10 cellular contexts compared by ENCODE assay signal in genomic region chr16:87344931-87345631, GRCh38. TPM values are rescaled to one million over a fixed set of nuclear protein-coding genes. Genes with fewer than 3 reads are reported as not detected.
A peak's percentile ranks its signal among the peaks of the same experiment; 100 is the strongest.
DNase-seq lines count a peak whose midpoint lies in the region; ATAC-seq, FAIRE-seq and TF ChIP-seq lines count a peak whose summit lies in the region.
"Had no signal": no experiment of that assay in that cellular context is flagged by ENCODE, and none has a peak within 500 bp of the region (broad histone marks: within the 10 kb centered on the region; RNA-seq: fewer than 3 reads in every experiment).

No MANE protein-coding gene starts in this region.

- H3K27me3 ChIP-seq in CD8-positive, alpha-beta T cell (ENCODE audit: insufficient read depth, low read length), result no peaks in the 10 kb centered on the region
- H3K27me3 ChIP-seq in gastrocnemius medialis, result no peaks in the 10 kb centered on the region

- peak overlapping the region; percentile 39 for H3K27ac ChIP-seq in CD8-positive, alpha-beta T cell (ENCODE audit: low read depth, low read length)
- H3K27ac ChIP-seq in gastrocnemius medialis, result peak overlapping the region; percentile 60 to 74 (median 62)

- no peak for FAIRE-seq in H54 (lab: Jason Lieb, UNC)
- FAIRE-seq: islet of Langerhans had no signal

- CTCF ChIA-PET in CD8-positive, alpha-beta T cell (lab: Charles Lee), result no interaction called here

- peaks cover 11% of the 10 kb centered on the region for H3K36me3 ChIP-seq in CD8-positive, alpha-beta T cell (ENCODE audit: insufficient read depth, low read length)
- peaks cover 0 to 61% of the 10 kb centered on the region in 2 donors for H3K36me3 ChIP-seq in gastrocnemius medialis

- peaks cover 16% of the 10 kb centered on the region for H3K4me1 ChIP-seq in CD8-positive, alpha-beta T cell (ENCODE audit: insufficient read depth, low read length)
- peaks cover 5 to 10% of the 10 kb centered on the region in 2 donors for H3K4me1 ChIP-seq in gastrocnemius medialis

- H3K27ac Mint-ChIP-seq in CD8-positive, alpha-beta T cell, result peak overlapping the region; percentile 95
- H3K27ac Mint-ChIP-seq in chondrocyte (ENCODE audit: unreplicated experiment), result peak overlapping the region; percentile 14

- TF ChIP-seq CTCF in CD8-positive, alpha-beta T cell (IDR thresholded peaks at IDR 0.05), result no peak
- TF ChIP-seq CTCF in chondrocyte (IDR thresholded peaks at IDR 0.05) (no peak), gastrocnemius medialis (IDR thresholded peaks at IDR 0.05 in 4 of 5, conservative IDR thresholded peaks at IDR 0.05 in 1 of 5) (no peak)

- peak overlapping the region; percentile 65 for H3K4me3 Mint-ChIP-seq in CD8-positive, alpha-beta T cell
- H3K4me3 Mint-ChIP-seq in chondrocyte (ENCODE audit: unreplicated experiment), result no peak overlapping the region

- POLR2A ChIA-PET in CD8-positive, alpha-beta T cell (lab: Charles Lee), result interaction anchor here (0.8 to 1.4 kb wide), 2 partner anchors 39 to 50 kb away, joined by 3 to 8 read pairs; partner anchors contain the start of gene FBXO31

- DNase-seq in CD8-positive, alpha-beta T cell, result peak; percentile 21 to 77 (median 53)
- DNase-seq in chondrocyte (ENCODE audit: low spot score) (no peak), gastrocnemius medialis (no peak), NCI-H82 treated with DMSO at 0.1 percent for 48 hours (lab: John Stamatoyannopoulos, UW; ENCODE audit: unreplicated experiment) (no peak), HuH-7 (ENCODE audit: low spot score) (no peak), mesenteric fat pad (ENCODE audit: low spot score) (no peak), H54 (ENCODE audit: insufficient read length, low spot score) (no peak)
- DNase-seq: NCI-H1694 treated with DMSO at 0.1 percent for 48 hours had no signal

- intact Hi-C loops in CD8-positive, alpha-beta T cell (cut with DNase I, micrococcal nuclease), result no loop called here
- intact Hi-C loops in gastrocnemius medialis (cut with DNase I; ENCODE audit: low total_unique reads), result no loop called here

- in situ Hi-C loops in gastrocnemius medialis (cut with MboI; ENCODE audit: low sequenced_read_pairs in 4 of 4), result no loop called here

- ATAC-seq in CD8-positive, alpha-beta T cell, result peak; percentile 87
- peak; percentile 84 to 90 for ATAC-seq in activated CD4-positive, CD25-positive, alpha-beta regulatory T cell treated with anti-CD3 and anti-CD28 coated beads, Interleukin-2, amount 50 U/mL, for 24 hours
- no peak for ATAC-seq in gastrocnemius medialis

- peak overlapping the region; percentile 11 for H3K4me3 ChIP-seq in CD8-positive, alpha-beta T cell (ENCODE audit: low read depth, low read length)
- H3K4me3 ChIP-seq in gastrocnemius medialis, result peak overlapping the region in 1 of 4 donors; percentile 26

- H3K4me1 Mint-ChIP-seq in CD8-positive, alpha-beta T cell (ENCODE audit: low read depth), result peaks cover 30% of the 10 kb centered on the region
- H3K4me1 Mint-ChIP-seq in chondrocyte (ENCODE audit: low read depth), result peaks cover 16% of the 10 kb centered on the region

- no peaks in the 10 kb centered on the region for H3K9me3 ChIP-seq in CD8-positive, alpha-beta T cell (ENCODE audit: low read length)
- no peaks in the 10 kb centered on the region for H3K9me3 ChIP-seq in gastrocnemius medialis

- no peaks in the 10 kb centered on the region for H3K27me3 Mint-ChIP-seq in CD8-positive, alpha-beta T cell (ENCODE audit: low read depth)
- H3K27me3 Mint-ChIP-seq in chondrocyte (ENCODE audit: low read depth), result no peaks in the 10 kb centered on the region

- peaks cover 73% of the 10 kb centered on the region for H3K36me3 Mint-ChIP-seq in CD8-positive, alpha-beta T cell
- peaks cover 22% of the 10 kb centered on the region for H3K36me3 Mint-ChIP-seq in chondrocyte (ENCODE audit: low read depth)

- TF ChIP-seq POLR2A in gastrocnemius medialis (IDR thresholded peaks at IDR 0.05), result no peak
- no peak for TF ChIP-seq POLR2A in H54 (IDR thresholded peaks at IDR 0.05; ENCODE audit: low read depth, low read length)

- no peaks in the 10 kb centered on the region for H3K9me3 Mint-ChIP-seq in CD8-positive, alpha-beta T cell
- no peaks in the 10 kb centered on the region for H3K9me3 Mint-ChIP-seq in chondrocyte (ENCODE audit: low read depth)

RNA-seq across cellular contexts. Expression of gene C16orf95, which starts 27.9 kb away (rescaled TPM):
- 1 to 10 TPM in 1 of 2 experiments, under 1 TPM in 1; 0.76 to 1.2 TPM for total RNA-seq in CD8-positive, alpha-beta T cell
- total RNA-seq in chondrocyte (6.9 to 8.8 TPM (median 7.2 TPM) in 3 replicates), gastrocnemius medialis (1 to 10 TPM in 3 of 4 donors, under 1 TPM in 1; 0.22 to 3.8 (median 1.3) TPM), mesenteric fat pad (5.3 TPM)

RNA-seq across cellular contexts. Expression of gene FBXO31, which starts 38.5 kb away (rescaled TPM):
- total RNA-seq in CD8-positive, alpha-beta T cell, result 10 to 100 TPM; 34.7 to 46.8 TPM
- total RNA-seq in chondrocyte (30.3 to 37.2 TPM (median 30.6 TPM) in 3 replicates), gastrocnemius medialis (100 to 1,000 TPM; 156 to 264 (median 201) TPM), mesenteric fat pad (66.9 TPM)

RNA-seq across cellular contexts. Expression of gene MAP1LC3B, which starts 47.1 kb away (rescaled TPM):
- total RNA-seq in CD8-positive, alpha-beta T cell, result 100 to 1,000 TPM; 104 to 108 TPM
- total RNA-seq in chondrocyte, result 139 to 189 TPM (median 186 TPM) in 3 replicates
- total RNA-seq in gastrocnemius medialis, result 100 to 1,000 TPM in 3 of 4 donors, 10 to 100 TPM in 1; 76.3 to 165 (median 122) TPM
- total RNA-seq in mesenteric fat pad, result 78.6 TPM

Comparison
In these comparisons a context has a peak if more than half of its experiments do, and no peak if none do; other contexts are left out.
1. ATAC-seq: peak in CD8-positive, alpha-beta T cell (single experiment) and activated CD4-positive, CD25-positive, alpha-beta regulatory T cell treated with anti-CD3 and anti-CD28 coated beads, Interleukin-2, amount 50 U/mL, for 24 hours (2 of 2); none in gastrocnemius medialis (0 of 2).
2. DNase-seq: peak in CD8-positive, alpha-beta T cell (7 of 7); none in chondrocyte (single experiment), gastrocnemius medialis (0 of 2), NCI-H82 treated with DMSO at 0.1 percent for 48 hours (single experiment), HuH-7 (single experiment), mesenteric fat pad (single experiment) and H54 (single experiment).